8 cellular contexts compared by ENCODE assay signal in genomic region chr6:722077-722524, GRCh38. TPM values are rescaled to one million over a fixed set of nuclear protein-coding genes. Genes with fewer than 3 reads are reported as not detected.
DNase-seq lines count a peak whose midpoint lies in the region; ATAC-seq and TF ChIP-seq lines count a peak whose summit lies in the region.

No MANE protein-coding gene starts in this region.

- intact Hi-C loops in dorsolateral prefrontal cortex (cut with DNase I): no loop called here
- intact Hi-C loops in lower lobe of right lung (cut with DNase I): no loop called here

- peak; percentile 73 to 94 (median 86) for TF ChIP-seq CTCF in dorsolateral prefrontal cortex (IDR thresholded peaks at IDR 0.05 in 54 of 56, conservative IDR thresholded peaks at IDR 0.05 in 2 of 56; ENCODE audit: low read depth in 1 of 56, partially characterized antibody in 56 of 56)
- peak; percentile 94 for TF ChIP-seq CTCF in lower lobe of right lung (IDR thresholded peaks at IDR 0.05)

- POLR2A ChIA-PET in activated CD4-positive, alpha-beta memory T cell treated with anti-CD3 and anti-CD28 coated beads, Interleukin-2, amount 10 ng/mL, durations not matched to agents 7 days and 5 days (lab: Charles Lee): interaction anchor here (0.8 to 2.1 kb wide), 4 partner anchors 11 to 29 kb away, joined by 3 to 9 read pairs (median 4); partner anchors contain the start of gene EXOC2

- H3K27ac ChIP-seq in BLaER1 treated with 17β-estradiol and CSF1 and Interleukin-3, amounts not matched to agents 10 nM and 100 nM: no peak overlapping the region
- no peak overlapping the region for H3K27ac ChIP-seq in dorsolateral prefrontal cortex
- H3K27ac ChIP-seq in lower lobe of right lung: no peak overlapping the region

- peaks cover 14% of the 10 kb centered on the region for H3K27me3 Mint-ChIP-seq in activated CD4-positive, alpha-beta memory T cell treated with anti-CD3 and anti-CD28 coated beads, Interleukin-2, amount 10 ng/mL, durations not matched to agents 7 days and 5 days

- no peaks in the 10 kb centered on the region for H3K36me3 Mint-ChIP-seq in activated CD4-positive, alpha-beta memory T cell treated with anti-CD3 and anti-CD28 coated beads, Interleukin-2, amount 10 ng/mL, durations not matched to agents 7 days and 5 days (ENCODE audit: low read depth)

- no peak overlapping the region for H3K27ac Mint-ChIP-seq in activated CD4-positive, alpha-beta memory T cell treated with anti-CD3 and anti-CD28 coated beads, Interleukin-2, amount 10 ng/mL, durations not matched to agents 7 days and 5 days

- H3K9me3 Mint-ChIP-seq in activated CD4-positive, alpha-beta memory T cell treated with anti-CD3 and anti-CD28 coated beads, Interleukin-2, amount 10 ng/mL, durations not matched to agents 7 days and 5 days: no peaks in the 10 kb centered on the region

- H3K4me1 ChIP-seq in BLaER1 treated with 17β-estradiol and CSF1 and Interleukin-3, amounts not matched to agents 10 nM and 100 nM: peaks cover 11 to 14% (median 12%) of the 10 kb centered on the region in 10 experiments
- H3K4me1 ChIP-seq in HAP-1: no peaks in the 10 kb centered on the region
- H3K4me1 ChIP-seq in lower lobe of right lung: peaks cover 5% of the 10 kb centered on the region

- no peaks in the 10 kb centered on the region for H3K36me3 ChIP-seq in BLaER1 treated with 17β-estradiol and CSF1 and Interleukin-3, amounts not matched to agents 10 nM and 100 nM
- H3K36me3 ChIP-seq in HAP-1 (replicated peaks) (no peaks in the 10 kb centered on the region), lower lobe of right lung (no peaks in the 10 kb centered on the region)

- H3K4me1 Mint-ChIP-seq in activated CD4-positive, alpha-beta memory T cell treated with anti-CD3 and anti-CD28 coated beads, Interleukin-2, amount 10 ng/mL, durations not matched to agents 7 days and 5 days: peaks cover 14% of the 10 kb centered on the region

- no peak overlapping the region for H3K9ac ChIP-seq in BLaER1 treated with 17β-estradiol and CSF1 and Interleukin-3, amounts not matched to agents 10 nM and 100 nM

- DNase-seq in HAP-1 (ENCODE audit: low spot score in 2 of 2) (peak; percentile 67 to 87), NCI-H82 treated with DMSO at 0.1 percent for 48 hours (lab: John Stamatoyannopoulos, UW; ENCODE audit: unreplicated experiment) (peak; percentile 69), dorsolateral prefrontal cortex (peak; percentile 46 to 78 (median 70)), lower lobe of right lung (peak; percentile 87), OCI-M2 (lab: John Stamatoyannopoulos, UW; ENCODE audit: unreplicated experiment) (no peak)
- DNase-seq in activated CD4-positive, alpha-beta memory T cell treated with anti-CD3 and anti-CD28 coated beads, Interleukin-2, amount 10 ng/mL, durations not matched to agents 7 days and 5 days: peak; percentile 81
- peak; percentile 42 for DNase-seq in stimulated activated CD8-positive, alpha-beta memory T cell treated with anti-CD3 and anti-CD28 coated beads, Interleukin-12 subunit alpha, Interleukin-12 subunit beta, amount 100 ng/mL, for 24 hours (ENCODE audit: extremely low read depth)

- H3K4me3 ChIP-seq in BLaER1 treated with 17β-estradiol and CSF1 and Interleukin-3, amounts not matched to agents 10 nM and 100 nM: no peak overlapping the region
- H3K4me3 ChIP-seq in HAP-1: no peak overlapping the region
- peak overlapping the region in 7 of 59 donors; percentile 0 to 26 (median 9) for H3K4me3 ChIP-seq in dorsolateral prefrontal cortex
- no peak overlapping the region for H3K4me3 ChIP-seq in lower lobe of right lung

- in situ Hi-C loops in HAP-1 (cut with MboI; ENCODE audit: low sequenced_read_pairs): no loop called here

- H3K9me3 ChIP-seq in BLaER1 treated with 17β-estradiol and CSF1 and Interleukin-3, amounts not matched to agents 10 nM and 100 nM (replicated peaks in 1 of 11): no peaks in the 10 kb centered on the region
- H3K9me3 ChIP-seq in HAP-1 (no peaks in the 10 kb centered on the region), lower lobe of right lung (no peaks in the 10 kb centered on the region)

- H3K27me3 ChIP-seq in BLaER1 treated with 17β-estradiol and CSF1 and Interleukin-3, amounts not matched to agents 10 nM and 100 nM: no peaks in the 10 kb centered on the region; a peak in 1 of 22 replicates
- H3K27me3 ChIP-seq in HAP-1 (ENCODE audit: low read depth) (peaks cover 4% of the 10 kb centered on the region; the same call in 1 of the 2 replicates), dorsolateral prefrontal cortex (no peaks in the 10 kb centered on the region), lower lobe of right lung (ENCODE audit: low read depth) (no peaks in the 10 kb centered on the region)

- no peak overlapping the region for H3K4me3 Mint-ChIP-seq in activated CD4-positive, alpha-beta memory T cell treated with anti-CD3 and anti-CD28 coated beads, Interleukin-2, amount 10 ng/mL, durations not matched to agents 7 days and 5 days

- peak; percentile 91 to 92 for ATAC-seq in lower lobe of right lung

- peak overlapping the region; percentile 51 to 75 (median 64) for H3K4me2 ChIP-seq in BLaER1 treated with 17β-estradiol and CSF1 and Interleukin-3, amounts not matched to agents 10 nM and 100 nM

- H4K20me1 ChIP-seq in BLaER1 treated with 17β-estradiol and CSF1 and Interleukin-3, amounts not matched to agents 10 nM and 100 nM: no peaks in the 10 kb centered on the region

- CTCF ChIA-PET in activated CD4-positive, alpha-beta memory T cell treated with anti-CD3 and anti-CD28 coated beads, Interleukin-2, amount 10 ng/mL, durations not matched to agents 7 days and 5 days (lab: Charles Lee): interaction anchor here (0.6 to 2.8 kb wide), 38 partner anchors 9 to 665 kb away, joined by 3 to 33 read pairs (median 3); partner anchors contain the start of gene EXOC2

RNA-seq across cellular contexts. Expression of gene EXOC2, which starts 29.2 kb away (rescaled TPM):
- total RNA-seq in activated CD4-positive, alpha-beta memory T cell treated with anti-CD3 and anti-CD28 coated beads, Interleukin-2, amount 10 ng/mL, durations not matched to agents 7 days and 5 days: 10 to 100 TPM; 31.9 to 35.7 TPM
- total RNA-seq in dorsolateral prefrontal cortex (10 to 100 TPM; 20.3 to 35.6 (median 28.9) TPM), lower lobe of right lung (28.5 TPM)
